27 cellular contexts compared by ENCODE assay signal in genomic region chr5:98962587-98962986, GRCh38.
"Had no signal": no experiment of that assay in that cellular context is flagged by ENCODE, and none has a peak within 500 bp of the region (broad histone marks: within the 10 kb centered on the region; RNA-seq: fewer than 3 reads in every experiment).

No MANE protein-coding gene starts in this region.

- DNase-seq: dorsolateral prefrontal cortex; effector memory CD4-positive, alpha-beta T cell; glutamatergic neuron; kidney; left cardiac atrium; left ventricle myocardium inferior; lower lobe of right lung; natural killer cell; occipital lobe; psoas muscle; retina; sigmoid colon; stimulated activated CD4-positive, alpha-beta T cell treated with anti-CD3 and anti-CD28 coated beads, Interleukin-2, amount 100 ng/mL, for 24 hours; stimulated activated CD4-positive, alpha-beta T cell treated with anti-CD3 and anti-CD28 coated beads, Interleukin-4, amount 100 ng/mL, for 4 hours; stimulated activated naive CD4-positive, alpha-beta T cell treated with Interleukin-2 at 50 U/mL for 16 hours; thyroid gland had no signal

- H3K9me3 Mint-ChIP-seq: memory B cell had no signal

- H3K27me3 ChIP-seq: dorsolateral prefrontal cortex, esophagus muscularis mucosa, gastroesophageal sphincter, sigmoid colon, suprapubic skin, thyroid gland had no signal

- H3K36me3 Mint-ChIP-seq: memory B cell had no signal

- H3K4me3 Mint-ChIP-seq: memory B cell, mesothelial cell of epicardium, natural killer cell, neural crest cell, type B pancreatic cell had no signal

- FAIRE-seq: endometrium, kidney, urothelium cell line had no signal

- ATAC-seq: gastroesophageal sphincter, left cardiac atrium, lower lobe of right lung, natural killer cell, psoas muscle had no signal

- H3K27ac Mint-ChIP-seq: memory B cell, mesothelial cell of epicardium, natural killer cell, type B pancreatic cell had no signal

- H3K4me1 Mint-ChIP-seq: mesothelial cell of epicardium had no signal

- H3K4me1 ChIP-seq: esophagus muscularis mucosa, gastroesophageal sphincter, left ventricle myocardium inferior, lower lobe of right lung, sigmoid colon, suprapubic skin, thyroid gland had no signal

- H3K9me3 ChIP-seq: lower lobe of right lung, suprapubic skin, thyroid gland had no signal

- H3K36me3 ChIP-seq: esophagus muscularis mucosa, gastroesophageal sphincter, left ventricle myocardium inferior, lower lobe of right lung, sigmoid colon, suprapubic skin, thyroid gland had no signal

- H3K4me3 ChIP-seq: coronary artery, dorsolateral prefrontal cortex, esophagus muscularis mucosa, gastroesophageal sphincter, left ventricle myocardium inferior, lower lobe of right lung, psoas muscle, sigmoid colon, skin epidermis, suprapubic skin, thyroid gland had no signal

- H3K27ac ChIP-seq: coronary artery, dorsolateral prefrontal cortex, esophagus muscularis mucosa, gastroesophageal sphincter, left ventricle myocardium inferior, lower lobe of right lung, psoas muscle, sigmoid colon, skin epidermis, suprapubic skin, thyroid gland had no signal

- H3K27me3 Mint-ChIP-seq: memory B cell, type B pancreatic cell had no signal
